In the genomic region with DNA sequence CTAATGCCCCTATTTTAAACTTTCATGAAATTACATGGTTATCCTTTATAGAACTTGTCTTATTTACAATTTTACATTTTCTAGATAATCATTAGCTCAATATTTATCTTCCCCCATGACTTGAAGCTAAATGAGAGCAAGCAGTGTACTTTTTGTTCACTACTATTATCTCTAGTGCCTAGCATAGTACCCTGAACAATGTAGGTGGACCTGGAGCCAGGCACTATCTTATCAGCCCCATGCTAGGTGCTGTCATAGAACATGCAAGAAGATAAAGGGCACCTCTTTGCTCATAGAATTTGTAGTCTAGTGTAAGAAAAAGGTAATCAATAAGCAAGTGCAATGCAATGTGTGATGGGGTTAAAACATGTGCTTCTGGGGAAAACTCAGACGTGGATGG, we compare ENCODE assay signal across 21 cellular contexts.
"Had no signal": no experiment of that assay in that cellular context is flagged by ENCODE, and none has a peak within 500 bp of the region (broad histone marks: within the 10 kb centered on the region; RNA-seq: fewer than 3 reads in every experiment).

No MANE protein-coding gene starts in this region.

- H3K36me3 Mint-ChIP-seq: mesothelial cell of epicardium, naive B cell had no signal

- H3K27ac ChIP-seq: colonic mucosa, esophagus muscularis mucosa, foreskin keratinocyte, gastroesophageal sphincter, heart left ventricle, left ventricle myocardium inferior, lower lobe of right lung had no signal

- H3K9me3 ChIP-seq: colonic mucosa, esophagus muscularis mucosa, gastroesophageal sphincter, heart left ventricle, left ventricle myocardium inferior, lower lobe of right lung, mucosa of descending colon had no signal

- H3K4me1 Mint-ChIP-seq: mesothelial cell of epicardium, naive B cell had no signal

- DNase-seq: colonic mucosa; cortex of kidney; effector CD8-positive, alpha-beta T cell; effector memory CD8-positive, alpha-beta T cell; foreskin keratinocyte; heart left ventricle; hippocampal formation; left cardiac atrium; left ventricle myocardium inferior; lower lobe of right lung; mesenchymal stem cell; mucosa of descending colon; naive B cell had no signal

- H3K27ac Mint-ChIP-seq: dendritic cell treated with granulocyte-macrophage colony-stimulating factor and Interleukin-4, amounts not matched to agents 40 ng/mL and 50 ng/mL, for 4 days; effector memory CD8-positive, alpha-beta T cell; mesothelial cell of epicardium; naive B cell had no signal

- H3K36me3 ChIP-seq: colonic mucosa, esophagus muscularis mucosa, gastroesophageal sphincter, heart left ventricle, left ventricle myocardium inferior, lower lobe of right lung had no signal

- H3K27me3 ChIP-seq: colonic mucosa, esophagus muscularis mucosa, foreskin keratinocyte, gastroesophageal sphincter, heart left ventricle had no signal

- FAIRE-seq: endothelial cell of umbilical vein, frontal cortex, islet of Langerhans, keratinocyte had no signal

- H3K4me1 ChIP-seq: colonic mucosa, esophagus muscularis mucosa, foreskin keratinocyte, gastroesophageal sphincter, heart left ventricle, left ventricle myocardium inferior, lower lobe of right lung had no signal

- H3K9me3 Mint-ChIP-seq: mesothelial cell of epicardium had no signal

- ATAC-seq: effector memory CD8-positive, alpha-beta T cell; foreskin keratinocyte; gastroesophageal sphincter; heart left ventricle; left cardiac atrium; lower lobe of right lung; mucosa of descending colon had no signal

- H3K4me3 ChIP-seq: colonic mucosa, esophagus muscularis mucosa, gastroesophageal sphincter, heart left ventricle, left ventricle myocardium inferior, lower lobe of right lung, mucosa of descending colon had no signal

- H3K27me3 Mint-ChIP-seq: dendritic cell treated with granulocyte-macrophage colony-stimulating factor and Interleukin-4, amounts not matched to agents 40 ng/mL and 50 ng/mL, for 4 days; effector memory CD8-positive, alpha-beta T cell; naive B cell had no signal

- H3K4me3 Mint-ChIP-seq: dendritic cell treated with granulocyte-macrophage colony-stimulating factor and Interleukin-4, amounts not matched to agents 40 ng/mL and 50 ng/mL, for 4 days; effector memory CD8-positive, alpha-beta T cell; mesothelial cell of epicardium; naive B cell had no signal
